ENCODE assay signal across 11 cellular contexts in genomic region chr20:17910828-17911294, GRCh38. TPM values are rescaled to one million over a fixed set of nuclear protein-coding genes. Genes with fewer than 3 reads are reported as not detected.
DNase-seq lines count a peak whose midpoint lies in the region; ATAC-seq and TF ChIP-seq lines count a peak whose summit lies in the region.
"Had no signal": no experiment of that assay in that cellular context is flagged by ENCODE, and none has a peak within 500 bp of the region (broad histone marks: within the 10 kb centered on the region; RNA-seq: fewer than 3 reads in every experiment).

No MANE protein-coding gene starts in this region.

- ATAC-seq in HG02623 (IDR thresholded peaks at IDR 0.05; ENCODE audit: unreplicated experiment) (no peak), GM21390 (IDR thresholded peaks at IDR 0.05; ENCODE audit: unreplicated experiment) (no peak)
- ATAC-seq: HCT116 had no signal

- peak overlapping the region; percentile 25 for H3K4me2 ChIP-seq in osteoblast (ENCODE audit: insufficient read depth, low read length)

- intact Hi-C loops in activated CD4-positive, alpha-beta memory T cell treated with anti-CD3 and anti-CD28 coated beads for 36 hours (cut with micrococcal nuclease), result no loop called here

- TF ChIP-seq CTCF in BJ (IDR thresholded peaks at IDR 0.05; ENCODE audit: insufficient read depth, low read depth, low read length) (no peak), fibroblast of villous mesenchyme (IDR thresholded peaks at IDR 0.05; ENCODE audit: insufficient read depth, low read depth, low read length) (no peak), osteoblast (IDR thresholded peaks at IDR 0.05; ENCODE audit: extremely low read depth, low read depth, low read length) (no peak), coronary artery (IDR thresholded peaks at IDR 0.05) (no peak)

- CTCF ChIA-PET in BJ (lab: Yijun Ruan, JAX), result interaction anchor here (0.7 to 4.2 kb wide), 7 partner anchors 8 to 407 kb away, joined by 3 to 20 read pairs (median 4); no protein-coding TSS in a partner anchor
- CTCF ChIA-PET in activated CD4-positive, alpha-beta memory T cell treated with anti-CD3 and anti-CD28 coated beads for 36 hours (lab: Charles Lee), result interaction anchor here (0.6 to 1.4 kb wide), 3 partner anchors 13 to 196 kb away, joined by 3 read pairs; no protein-coding TSS in a partner anchor

- no peaks in the 10 kb centered on the region for H3K9me3 Mint-ChIP-seq in activated CD4-positive, alpha-beta memory T cell treated with anti-CD3 and anti-CD28 coated beads for 36 hours
- H3K9me3 Mint-ChIP-seq: activated naive CD4-positive, alpha-beta T cell treated with anti-CD3 and anti-CD28 coated beads, Interleukin-2, amount 50 U/mL, for 72 hours; T-helper 1 cell treated with Interleukin-12 subunit alpha and Interleukin-12 subunit beta and Interleukin-4 antibody, amounts not matched to agents 30 μg/mL and 1 μg/mL, for 36 hours had no signal

- no peak overlapping the region for H3K27ac Mint-ChIP-seq in activated CD4-positive, alpha-beta memory T cell treated with anti-CD3 and anti-CD28 coated beads for 36 hours
- H3K27ac Mint-ChIP-seq: activated naive CD4-positive, alpha-beta T cell treated with anti-CD3 and anti-CD28 coated beads, Interleukin-2, amount 50 U/mL, for 72 hours; T-helper 1 cell treated with Interleukin-12 subunit alpha and Interleukin-12 subunit beta and Interleukin-4 antibody, amounts not matched to agents 30 μg/mL and 1 μg/mL, for 36 hours had no signal

- no peak overlapping the region for H3K4me3 Mint-ChIP-seq in activated CD4-positive, alpha-beta memory T cell treated with anti-CD3 and anti-CD28 coated beads for 36 hours
- H3K4me3 Mint-ChIP-seq: T-helper 1 cell treated with Interleukin-12 subunit alpha and Interleukin-12 subunit beta and Interleukin-4 antibody, amounts not matched to agents 30 μg/mL and 1 μg/mL, for 36 hours had no signal

- H3K4me1 Mint-ChIP-seq in activated CD4-positive, alpha-beta memory T cell treated with anti-CD3 and anti-CD28 coated beads for 36 hours (ENCODE audit: low read depth), result no peaks in the 10 kb centered on the region

- H3K4me3 ChIP-seq in BJ (ENCODE audit: low read depth, low read length) (no peak overlapping the region), fibroblast of villous mesenchyme (ENCODE audit: low read depth, low read length) (no peak overlapping the region), osteoblast (ENCODE audit: insufficient read depth, low read length) (no peak overlapping the region), coronary artery (no peak overlapping the region)

- H3K27me3 ChIP-seq in BJ (ENCODE audit: control insufficient read depth, insufficient read depth, low read length), result no peaks in the 10 kb centered on the region; the same call in 1 of the 2 replicates
- H3K27me3 ChIP-seq in osteoblast (ENCODE audit: insufficient read depth, low read length), result no peaks in the 10 kb centered on the region

- H2AFZ ChIP-seq in osteoblast (ENCODE audit: low read length), result no peak overlapping the region

- no peaks in the 10 kb centered on the region for H3K79me2 ChIP-seq in osteoblast (ENCODE audit: insufficient read depth, low read length)

- no peaks in the 10 kb centered on the region for H4K20me1 ChIP-seq in osteoblast (ENCODE audit: insufficient read depth, low read length)

- peaks cover 25% of the 10 kb centered on the region for H3K4me1 ChIP-seq in osteoblast (ENCODE audit: insufficient read depth, low read length)

- POLR2A ChIA-PET in BJ (lab: Charles Lee), result interaction anchor here (0.6 kb wide), 1 partner anchor 26 kb away, joined by 3 read pairs; no protein-coding TSS in a partner anchor
- POLR2A ChIA-PET in activated CD4-positive, alpha-beta memory T cell treated with anti-CD3 and anti-CD28 coated beads for 36 hours (lab: Charles Lee), result no interaction called here

- DNase-seq in BJ (ENCODE audit: low read depth), result peak; percentile 89
- peak; percentile 63 for DNase-seq in RKO (ENCODE audit: low spot score)
- DNase-seq in fibroblast of villous mesenchyme (ENCODE audit: low read depth), result peak; percentile 88
- peak; percentile 85 for DNase-seq in osteoblast (ENCODE audit: insufficient read length, low spot score, missing footprints)
- no peak for DNase-seq in coronary artery (ENCODE audit: low spot score)
- no peak for DNase-seq in activated CD4-positive, alpha-beta memory T cell treated with anti-CD3 and anti-CD28 coated beads for 36 hours

- H3K36me3 Mint-ChIP-seq in activated CD4-positive, alpha-beta memory T cell treated with anti-CD3 and anti-CD28 coated beads for 36 hours, result no peaks in the 10 kb centered on the region
- H3K36me3 Mint-ChIP-seq: activated naive CD4-positive, alpha-beta T cell treated with anti-CD3 and anti-CD28 coated beads, Interleukin-2, amount 50 U/mL, for 72 hours had no signal

- H3K9me3 ChIP-seq in osteoblast (ENCODE audit: low read depth, low read length), result no peaks in the 10 kb centered on the region

- no peaks in the 10 kb centered on the region for H3K36me3 ChIP-seq in BJ (ENCODE audit: control insufficient read depth, insufficient read depth, low read length)
- H3K36me3 ChIP-seq in osteoblast (ENCODE audit: insufficient read depth, low read length), result no peaks in the 10 kb centered on the region

- H3K27ac ChIP-seq in osteoblast (ENCODE audit: low read depth, low read length) (peak overlapping the region; percentile 63), coronary artery (peak overlapping the region in 1 of 2 donors; percentile 68)

- peaks cover 20% of the 10 kb centered on the region for H3K27me3 Mint-ChIP-seq in activated CD4-positive, alpha-beta memory T cell treated with anti-CD3 and anti-CD28 coated beads for 36 hours

RNA-seq across cellular contexts. Expression of gene SNX5, which starts 57.7 kb away (rescaled TPM):
- polyA plus RNA-seq in BJ (2011; rRNA removed), result 52.7 and 91.1 TPM in 2 replicates
- polyA minus RNA-seq in BJ (2011; rRNA and poly(A)+ RNA removed), result 48.5 and 66.6 TPM in 2 replicates
- 88.6 and 114 TPM in 2 replicates for total RNA-seq in fibroblast of villous mesenchyme
- total RNA-seq in osteoblast, result 89.9 and 93.7 TPM in 2 replicates
- total RNA-seq in activated CD4-positive, alpha-beta memory T cell treated with anti-CD3 and anti-CD28 coated beads for 36 hours, result 100 to 1,000 TPM; 234 to 256 TPM

RNA-seq across cellular contexts. Expression of gene MGME1, which starts 58.0 kb away (rescaled TPM):
- polyA plus RNA-seq in BJ (2011; rRNA removed), result 7.2 and 10.0 TPM in 2 replicates
- 5.6 and 7.1 TPM in 2 replicates for polyA minus RNA-seq in BJ (2011; rRNA and poly(A)+ RNA removed)
- total RNA-seq in fibroblast of villous mesenchyme, result 9.5 and 10.6 TPM in 2 replicates
- total RNA-seq in osteoblast, result 8.3 and 13.6 TPM in 2 replicates
- total RNA-seq in activated CD4-positive, alpha-beta memory T cell treated with anti-CD3 and anti-CD28 coated beads for 36 hours, result 10 to 100 TPM; 31.0 to 34.7 TPM

Comparison
In these comparisons a context has a peak if more than half of its experiments do, and no peak if none do; other contexts are left out.
1. DNase-seq: peak in BJ (single experiment), RKO (single experiment), fibroblast of villous mesenchyme (single experiment) and osteoblast (single experiment); none in coronary artery (single experiment) and activated CD4-positive, alpha-beta memory T cell treated with anti-CD3 and anti-CD28 coated beads for 36 hours (single experiment).